Comparison of ENCODE assay signal across 1 cellular context in genomic region chr2:61367177-61367576, GRCh38.
A peak's percentile ranks its signal among the peaks of the same experiment; 100 is the strongest.
TF ChIP-seq lines count a peak whose summit lies in the region.

No MANE protein-coding gene starts in this region.

TF ChIP-seq in HepG2, 621 proteins besides CTCF, POLR2A, EP300 and RAD21 (continued from another document):
- TF ChIP-seq RBM22 (optimal IDR thresholded peaks at IDR 0.05; ENCODE audit: low read length) (peak; percentile 61), ZNF772 (CRISPR knock-in tag; IDR thresholded peaks at IDR 0.05) (no peak), ZNF691 (CRISPR knock-in tag; IDR thresholded peaks at IDR 0.05; ENCODE audit: borderline replicate concordance, low read depth) (no peak), EHMT2 (IDR thresholded peaks at IDR 0.05; ENCODE audit: borderline replicate concordance, low read depth, low read length) (no peak), HNRNPLL (IDR thresholded peaks at IDR 0.05; ENCODE audit: low read depth, low read length, poor library complexity, severe bottlenecking) (no peak), KLF9 (CRISPR knock-in tag; IDR thresholded peaks at IDR 0.05; ENCODE audit: low read depth) (no peak), AGO1 (IDR thresholded peaks at IDR 0.05; ENCODE audit: low read depth, low read length, poor library complexity, severe bottlenecking) (no peak)
